In the genomic region with DNA sequence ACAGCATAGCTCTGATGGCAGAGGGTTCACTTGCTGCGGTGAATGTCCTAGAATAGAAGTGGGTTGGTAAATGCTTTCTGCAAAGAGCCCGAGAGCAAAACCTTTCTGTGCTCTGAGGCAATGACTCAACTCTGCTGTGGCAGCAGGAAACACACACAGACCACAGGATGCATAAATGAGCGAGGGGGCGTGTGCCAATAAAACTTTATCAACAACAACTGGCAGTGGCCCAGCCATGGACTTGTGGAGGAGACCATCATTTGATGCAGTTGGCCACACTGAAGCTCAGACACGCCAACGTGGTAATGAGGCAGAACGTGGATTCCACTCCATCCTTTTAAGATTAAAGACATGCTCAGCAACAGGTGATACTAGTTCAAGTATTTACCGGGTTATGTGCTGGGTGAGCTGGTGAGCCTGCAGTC, we compare ENCODE assay signal across 8 cellular contexts. TPM values are rescaled to one million over a fixed set of nuclear protein-coding genes. Genes with fewer than 3 reads are reported as not detected.
A peak's percentile ranks its signal among the peaks of the same experiment; 100 is the strongest.
DNase-seq lines count a peak whose midpoint lies in the region; ATAC-seq and TF ChIP-seq lines count a peak whose summit lies in the region.

No MANE protein-coding gene starts in this region.

- H4K8ac ChIP-seq in mesenchymal stem cell (ENCODE audit: low read length), result peak overlapping the region; percentile 38

- no peaks in the 10 kb centered on the region for H3K27me3 ChIP-seq in mesenchymal stem cell (ENCODE audit: control insufficient read depth in 1 of 2, insufficient read depth in 1 of 2, low read length in 2 of 2)

- TF ChIP-seq CTCF in RWPE1 (conservative IDR thresholded peaks at IDR 0.05; ENCODE audit: low read depth), result no peak

- peak overlapping the region; percentile 81 for H3K4me3 Mint-ChIP-seq in activated T-helper 2 cell treated with anti-CD3 and anti-CD28 coated beads, Interferon-gamma antibody, Interleukin-2, Interleukin-4, amounts not matched to agents 10 μg/mL and 5 μg/mL and 100 μg/mL, durations not matched to agents 14 hours and 24 hours and 36 hours (ENCODE audit: low read depth)
- peak overlapping the region; percentile 84 for H3K4me3 Mint-ChIP-seq in stimulated activated naive CD8-positive, alpha-beta T cell treated with anti-CD3 and anti-CD28 coated beads, Interleukin-15, Interleukin-2, amounts not matched to agents 100 ng/mL and 50 ng/mL, for 24 hours

- peak overlapping the region; percentile 32 for H2AFZ ChIP-seq in mesenchymal stem cell (ENCODE audit: low read depth, low read length)

- H3K4me1 ChIP-seq in mesenchymal stem cell (ENCODE audit: control insufficient read depth, insufficient read depth, low read depth, low read length), result peaks cover 26% of the 10 kb centered on the region

- no peak for DNase-seq in RWPE1 (ENCODE audit: low spot score)
- DNase-seq in activated T-helper 2 cell treated with anti-CD3 and anti-CD28 coated beads, Interferon-gamma antibody, Interleukin-2, Interleukin-4, amounts not matched to agents 10 μg/mL and 5 μg/mL and 100 μg/mL, durations not matched to agents 14 hours and 24 hours and 36 hours (ENCODE audit: low spot score), result peak; percentile 80
- DNase-seq in mesenchymal stem cell, result peak; percentile 89
- no peak for DNase-seq in medulla oblongata (ENCODE audit: extremely low spot score)
- no peak for DNase-seq in superior temporal gyrus (ENCODE audit: extremely low spot score)

- peak; percentile 93 for ATAC-seq in GM19023 (IDR thresholded peaks at IDR 0.05; ENCODE audit: unreplicated experiment)
- ATAC-seq in HG03045 (IDR thresholded peaks at IDR 0.05; ENCODE audit: unreplicated experiment), result peak; percentile 92

- no peak overlapping the region for H3K23ac ChIP-seq in mesenchymal stem cell (ENCODE audit: low read length in 2 of 2)

- H4K91ac ChIP-seq in mesenchymal stem cell (ENCODE audit: low read length), result peak overlapping the region; percentile 18

- peak overlapping the region; percentile 99 for H3K27ac Mint-ChIP-seq in activated T-helper 2 cell treated with anti-CD3 and anti-CD28 coated beads, Interferon-gamma antibody, Interleukin-2, Interleukin-4, amounts not matched to agents 10 μg/mL and 5 μg/mL and 100 μg/mL, durations not matched to agents 14 hours and 24 hours and 36 hours
- peak overlapping the region; percentile 99 for H3K27ac Mint-ChIP-seq in stimulated activated naive CD8-positive, alpha-beta T cell treated with anti-CD3 and anti-CD28 coated beads, Interleukin-15, Interleukin-2, amounts not matched to agents 100 ng/mL and 50 ng/mL, for 24 hours

- CTCF ChIA-PET in RWPE1 (lab: Yijun Ruan, JAX), result no interaction called here

- peaks cover 22 to 28% of the 10 kb centered on the region in 2 experiments for H3K36me3 ChIP-seq in mesenchymal stem cell (ENCODE audit: control insufficient read depth in 1 of 2, insufficient read depth in 2 of 2, low read depth in 1 of 2, low read length in 2 of 2)

- H3K4me2 ChIP-seq in mesenchymal stem cell (ENCODE audit: low read length, poor library complexity, severe bottlenecking), result no peak overlapping the region

- no peak overlapping the region for H2BK5ac ChIP-seq in mesenchymal stem cell (ENCODE audit: low read depth, low read length, poor library complexity, severe bottlenecking)

- peak overlapping the region in 1 of 2 experiments; percentile 24 for H3K4ac ChIP-seq in mesenchymal stem cell (ENCODE audit: low read depth in 1 of 2, low read length in 2 of 2)

- intact Hi-C loops in activated T-helper 2 cell treated with anti-CD3 and anti-CD28 coated beads, Interferon-gamma antibody, Interleukin-2, Interleukin-4, amounts not matched to agents 10 μg/mL and 5 μg/mL and 100 μg/mL, durations not matched to agents 14 hours and 24 hours and 36 hours (cut with micrococcal nuclease), result loop anchor here (1.0 kb wide), 1 partner anchor 8 kb away; a partner anchor contains a TSS

- H3K27me3 Mint-ChIP-seq in activated T-helper 2 cell treated with anti-CD3 and anti-CD28 coated beads, Interferon-gamma antibody, Interleukin-2, Interleukin-4, amounts not matched to agents 10 μg/mL and 5 μg/mL and 100 μg/mL, durations not matched to agents 14 hours and 24 hours and 36 hours (ENCODE audit: low read depth), result no peaks in the 10 kb centered on the region
- no peaks in the 10 kb centered on the region for H3K27me3 Mint-ChIP-seq in stimulated activated naive CD8-positive, alpha-beta T cell treated with anti-CD3 and anti-CD28 coated beads, Interleukin-15, Interleukin-2, amounts not matched to agents 100 ng/mL and 50 ng/mL, for 24 hours

- H3K9me3 Mint-ChIP-seq in activated T-helper 2 cell treated with anti-CD3 and anti-CD28 coated beads, Interferon-gamma antibody, Interleukin-2, Interleukin-4, amounts not matched to agents 10 μg/mL and 5 μg/mL and 100 μg/mL, durations not matched to agents 14 hours and 24 hours and 36 hours, result no peaks in the 10 kb centered on the region
- H3K9me3 Mint-ChIP-seq in stimulated activated naive CD8-positive, alpha-beta T cell treated with anti-CD3 and anti-CD28 coated beads, Interleukin-15, Interleukin-2, amounts not matched to agents 100 ng/mL and 50 ng/mL, for 24 hours, result no peaks in the 10 kb centered on the region

- no peak overlapping the region for H3K14ac ChIP-seq in mesenchymal stem cell (ENCODE audit: low read length in 2 of 2)

- no peaks in the 10 kb centered on the region for H3K9me3 ChIP-seq in mesenchymal stem cell (ENCODE audit: control insufficient read depth, low read length)

- H3K79me1 ChIP-seq in mesenchymal stem cell (replicated peaks; ENCODE audit: low read length, poor library complexity, severe bottlenecking), result peaks cover 23% of the 10 kb centered on the region

- no peak overlapping the region for H3K9ac ChIP-seq in mesenchymal stem cell (ENCODE audit: low read length)

- H3K27ac ChIP-seq in RWPE1, result peak overlapping the region; percentile 12; the same call in 1 of the 2 replicates
- H3K27ac ChIP-seq in mesenchymal stem cell (ENCODE audit: low read length, poor library complexity, severe bottlenecking), result no peak overlapping the region

- peak overlapping the region; percentile 66 to 74 for H3K18ac ChIP-seq in mesenchymal stem cell (ENCODE audit: low read depth in 1 of 2, low read length in 2 of 2)

- peak overlapping the region in 1 of 2 experiments; percentile 76 for H2BK12ac ChIP-seq in mesenchymal stem cell (ENCODE audit: low read length in 2 of 2)

- H2BK15ac ChIP-seq in mesenchymal stem cell (ENCODE audit: low read depth, poor library complexity, severe bottlenecking), result no peak overlapping the region

- H2BK120ac ChIP-seq in mesenchymal stem cell (ENCODE audit: low read depth, low read length), result peak overlapping the region; percentile 69

- WGBS in mesenchymal stem cell, result 41% methylated on average over 7 of the region's 8 CpGs

- H3K4me3 ChIP-seq in mesenchymal stem cell (ENCODE audit: insufficient read depth in 1 of 2, low read depth in 1 of 2, low read length in 2 of 2), result no peak overlapping the region

- no peak overlapping the region for H2AK5ac ChIP-seq in mesenchymal stem cell (ENCODE audit: low read length, severe bottlenecking)

- peaks cover 35% of the 10 kb centered on the region for H3K36me3 Mint-ChIP-seq in activated T-helper 2 cell treated with anti-CD3 and anti-CD28 coated beads, Interferon-gamma antibody, Interleukin-2, Interleukin-4, amounts not matched to agents 10 μg/mL and 5 μg/mL and 100 μg/mL, durations not matched to agents 14 hours and 24 hours and 36 hours (ENCODE audit: low read depth)
- peaks cover 21% of the 10 kb centered on the region for H3K36me3 Mint-ChIP-seq in stimulated activated naive CD8-positive, alpha-beta T cell treated with anti-CD3 and anti-CD28 coated beads, Interleukin-15, Interleukin-2, amounts not matched to agents 100 ng/mL and 50 ng/mL, for 24 hours (ENCODE audit: low read depth)

- POLR2A ChIA-PET in RWPE1 (lab: Yijun Ruan, JAX; ENCODE audit: low non-redundant PET), result no interaction called here

- peaks cover 65% of the 10 kb centered on the region for H3K4me1 Mint-ChIP-seq in activated T-helper 2 cell treated with anti-CD3 and anti-CD28 coated beads, Interferon-gamma antibody, Interleukin-2, Interleukin-4, amounts not matched to agents 10 μg/mL and 5 μg/mL and 100 μg/mL, durations not matched to agents 14 hours and 24 hours and 36 hours (ENCODE audit: low read depth)
- peaks cover 90% of the 10 kb centered on the region for H3K4me1 Mint-ChIP-seq in stimulated activated naive CD8-positive, alpha-beta T cell treated with anti-CD3 and anti-CD28 coated beads, Interleukin-15, Interleukin-2, amounts not matched to agents 100 ng/mL and 50 ng/mL, for 24 hours (ENCODE audit: low read depth)

RNA-seq across cellular contexts. Expression of a gene that starts 6.8 kb away (rescaled TPM):
- total RNA-seq in activated T-helper 2 cell treated with anti-CD3 and anti-CD28 coated beads, Interferon-gamma antibody, Interleukin-2, Interleukin-4, amounts not matched to agents 10 μg/mL and 5 μg/mL and 100 μg/mL, durations not matched to agents 14 hours and 24 hours and 36 hours, result 96.1 and 96.4 TPM in 2 replicates
- polyA plus RNA-seq in mesenchymal stem cell (2013, experiment 1 of 2), result 94.6 TPM
- polyA plus RNA-seq in mesenchymal stem cell (2013, experiment 2 of 2), result 92.6 TPM

RNA-seq across cellular contexts. Expression of a gene that starts 8.4 kb away (rescaled TPM):
- total RNA-seq in activated T-helper 2 cell treated with anti-CD3 and anti-CD28 coated beads, Interferon-gamma antibody, Interleukin-2, Interleukin-4, amounts not matched to agents 10 μg/mL and 5 μg/mL and 100 μg/mL, durations not matched to agents 14 hours and 24 hours and 36 hours, result 31.6 and 39.9 TPM in 2 replicates
- polyA plus RNA-seq in mesenchymal stem cell (2013, experiment 1 of 2), result 102 TPM
- polyA plus RNA-seq in mesenchymal stem cell (2013, experiment 2 of 2), result 105 TPM

Comparison
In these comparisons a context has a peak if more than half of its experiments do, and no peak if none do; other contexts are left out.
1. DNase-seq: peak in activated T-helper 2 cell treated with anti-CD3 and anti-CD28 coated beads, Interferon-gamma antibody, Interleukin-2, Interleukin-4, amounts not matched to agents 10 μg/mL and 5 μg/mL and 100 μg/mL, durations not matched to agents 14 hours and 24 hours and 36 hours (single experiment) and mesenchymal stem cell (single experiment); none in RWPE1 (single experiment), medulla oblongata (single experiment) and superior temporal gyrus (single experiment).